36 cellular contexts compared by ENCODE assay signal in genomic region chr20:24257171-24257570, GRCh38.
"Had no signal": no experiment of that assay in that cellular context is flagged by ENCODE, and none has a peak within 500 bp of the region (broad histone marks: within the 10 kb centered on the region; RNA-seq: fewer than 3 reads in every experiment).

No MANE protein-coding gene starts in this region.

- DNase-seq: activated CD4-positive, alpha-beta memory T cell treated with anti-CD3 and anti-CD28 coated beads, Interleukin-2, amount 10 ng/mL, durations not matched to agents 7 days and 5 days; activated CD4-positive, alpha-beta T cell treated with anti-CD3 and anti-CD28 coated beads for 1 hour; activated CD4-positive, alpha-beta T cell treated with anti-CD3 and anti-CD28 coated beads for 48 hours; activated CD4-positive, CD25-positive, alpha-beta regulatory T cell; activated CD8-positive, alpha-beta memory T cell treated with anti-CD3 and anti-CD28 coated beads for 24 hours; activated CD8-positive, alpha-beta memory T cell treated with anti-CD3 and anti-CD28 coated beads, Interleukin-2, amount 10 ng/mL, durations not matched to agents 7 days and 5 days; activated CD8-positive, alpha-beta memory T cell treated with anti-CD3 and anti-CD28 coated beads, Interleukin-2, amount 50 U/mL, for 48 hours; activated effector memory CD4-positive, alpha-beta T cell treated with Interleukin-2 at 50 U/mL for 16 hours; activated naive CD4-positive, alpha-beta T cell treated with anti-CD3 and anti-CD28 coated beads, Interleukin-2, amount 10 ng/mL, durations not matched to agents 7 days and 5 days; activated T-cell treated with anti-CD3 and anti-CD28 coated beads, Interleukin-2, amount 50 U/mL, for 48 hours; amygdala; body of pancreas; Karpas-422; MG63; NCI-H1048; NCI-H1105 treated with DMSO at 0.1 percent for 48 hours; NCI-H1436 treated with DMSO at 0.1 percent for 48 hours; NCI-H1694 treated with DMSO at 0.1 percent for 48 hours; NCI-H2029 treated with DMSO at 0.1 percent for 48 hours; NCI-H2107; NCI-H2171; NCI-H510A; NCI-H526; NCI-H748 treated with DMSO at 0.1 percent for 48 hours; NK-92 treated with Interleukin-12 subunit alpha and Interleukin-12 subunit beta, amount 100 ng/mL, for 24 hours; PC-3; Peyer's patch; Right ventricle myocardium superior; SW 1271; T-helper 1 cell; T-helper 2 cell; T-helper 9 cell; WERI-Rb-1 had no signal

- H3K27me3 Mint-ChIP-seq: activated naive CD8-positive, alpha-beta T cell had no signal

- H3K27ac Mint-ChIP-seq: activated CD4-positive, alpha-beta memory T cell treated with anti-CD3 and anti-CD28 coated beads, Interleukin-2, amount 10 ng/mL, durations not matched to agents 7 days and 5 days; activated CD8-positive, alpha-beta memory T cell treated with anti-CD3 and anti-CD28 coated beads, Interleukin-2, amount 10 ng/mL, durations not matched to agents 7 days and 5 days; activated naive CD4-positive, alpha-beta T cell treated with anti-CD3 and anti-CD28 coated beads, Interleukin-2, amount 10 ng/mL, durations not matched to agents 7 days and 5 days; activated naive CD8-positive, alpha-beta T cell had no signal

- H3K4me3 ChIP-seq: ascending aorta, body of pancreas, breast epithelium, MG63, Peyer's patch had no signal

- H3K27me3 ChIP-seq: ascending aorta, body of pancreas, MG63, Peyer's patch had no signal

- H3K9me3 ChIP-seq: ascending aorta, body of pancreas, breast epithelium, MG63, Peyer's patch had no signal

- H3K36me3 Mint-ChIP-seq: activated CD8-positive, alpha-beta memory T cell treated with anti-CD3 and anti-CD28 coated beads, Interleukin-2, amount 10 ng/mL, durations not matched to agents 7 days and 5 days; activated naive CD4-positive, alpha-beta T cell treated with anti-CD3 and anti-CD28 coated beads, Interleukin-2, amount 10 ng/mL, durations not matched to agents 7 days and 5 days; activated naive CD8-positive, alpha-beta T cell had no signal

- H3K4me1 ChIP-seq: ascending aorta, body of pancreas, breast epithelium, Peyer's patch had no signal

- H3K9me3 Mint-ChIP-seq: activated CD4-positive, alpha-beta memory T cell treated with anti-CD3 and anti-CD28 coated beads, Interleukin-2, amount 10 ng/mL, durations not matched to agents 7 days and 5 days; activated naive CD4-positive, alpha-beta T cell treated with anti-CD3 and anti-CD28 coated beads, Interleukin-2, amount 10 ng/mL, durations not matched to agents 7 days and 5 days had no signal

- H3K27ac ChIP-seq: ascending aorta, body of pancreas, breast epithelium, Peyer's patch, WERI-Rb-1 had no signal

- H3K4me3 Mint-ChIP-seq: activated CD4-positive, alpha-beta memory T cell treated with anti-CD3 and anti-CD28 coated beads, Interleukin-2, amount 10 ng/mL, durations not matched to agents 7 days and 5 days; activated CD8-positive, alpha-beta memory T cell treated with anti-CD3 and anti-CD28 coated beads, Interleukin-2, amount 10 ng/mL, durations not matched to agents 7 days and 5 days; activated naive CD4-positive, alpha-beta T cell treated with anti-CD3 and anti-CD28 coated beads, Interleukin-2, amount 10 ng/mL, durations not matched to agents 7 days and 5 days; activated naive CD8-positive, alpha-beta T cell had no signal

- ATAC-seq: activated CD8-positive, alpha-beta memory T cell treated with anti-CD3 and anti-CD28 coated beads, Interleukin-2, amount 10 ng/mL, durations not matched to agents 7 days and 5 days; body of pancreas; PC-3 had no signal

- H3K4me1 Mint-ChIP-seq: activated CD4-positive, alpha-beta memory T cell treated with anti-CD3 and anti-CD28 coated beads, Interleukin-2, amount 10 ng/mL, durations not matched to agents 7 days and 5 days; activated CD8-positive, alpha-beta memory T cell treated with anti-CD3 and anti-CD28 coated beads, Interleukin-2, amount 10 ng/mL, durations not matched to agents 7 days and 5 days; activated naive CD4-positive, alpha-beta T cell treated with anti-CD3 and anti-CD28 coated beads, Interleukin-2, amount 10 ng/mL, durations not matched to agents 7 days and 5 days had no signal

- H3K36me3 ChIP-seq: ascending aorta, breast epithelium, MG63, Peyer's patch, WERI-Rb-1 had no signal
